Comparison of ENCODE assay signal across 1 cellular context in genomic region chr18:36195427-36196122, GRCh38.
TF ChIP-seq lines count a peak whose summit lies in the region.

No MANE protein-coding gene starts in this region.

TF ChIP-seq in HEK293T, 16 proteins besides CTCF, POLR2A, EP300 and RAD21 (continued from another document):
- TF ChIP-seq PKNOX1 (IDR thresholded peaks at IDR 0.05) (no peak), FOXM1 (IDR thresholded peaks at IDR 0.05; ENCODE audit: borderline replicate concordance) (no peak), TARDBP (IDR thresholded peaks at IDR 0.05) (no peak), BHLHE40 (IDR thresholded peaks at IDR 0.05; ENCODE audit: borderline replicate concordance) (no peak)
